In the genomic region with DNA sequence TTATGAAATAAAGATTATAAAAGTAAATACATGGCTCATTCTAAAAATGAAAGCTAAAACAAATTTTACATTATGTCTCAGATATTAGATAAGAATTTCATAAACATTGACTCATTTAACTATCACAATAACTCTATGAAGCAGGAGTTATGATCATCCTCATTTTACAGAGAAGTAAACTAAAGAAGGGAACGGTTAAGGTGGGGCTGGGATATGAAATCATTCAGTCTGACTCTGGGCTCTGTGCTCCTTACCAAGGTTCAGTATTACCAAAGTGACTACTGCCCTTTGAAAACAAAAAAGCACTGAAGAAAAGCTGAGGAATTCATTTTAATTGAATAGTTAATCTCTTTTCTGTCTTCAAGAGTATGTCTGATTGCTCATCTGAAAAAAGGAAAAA, we compare ENCODE assay signal across 15 cellular contexts.
"Had no signal": no experiment of that assay in that cellular context is flagged by ENCODE, and none has a peak within 500 bp of the region (broad histone marks: within the 10 kb centered on the region; RNA-seq: fewer than 3 reads in every experiment).

No MANE protein-coding gene starts in this region.

- ATAC-seq: activated CD8-positive, alpha-beta T cell treated with anti-CD3 and anti-CD28 coated beads, Interleukin-2, amount 10 ng/mL, durations not matched to agents 7 days and 5 days; activated naive CD8-positive, alpha-beta T cell treated with anti-CD3 and anti-CD28 coated beads, Interleukin-2, amount 50 U/mL, for 24 hours; effector memory CD8-positive, alpha-beta T cell; lower lobe of right lung; natural killer cell treated with Interleukin-12 subunit alpha and Interleukin-12 subunit beta and Interleukin-15 and Interleukin-18, amount 100 ng/mL, for 72 hours; stimulated activated effector memory CD8-positive, alpha-beta T cell treated with anti-CD3 and anti-CD28 coated beads, Interleukin-12 subunit alpha, Interleukin-12 subunit beta, amount 100 ng/mL, for 72 hours had no signal

- H3K27me3 ChIP-seq: sigmoid colon had no signal

- FAIRE-seq: urothelium cell line had no signal

- H3K9me3 ChIP-seq: lower lobe of right lung, sigmoid colon had no signal

- DNase-seq: activated CD4-positive, alpha-beta T cell treated with anti-CD3 and anti-CD28 coated beads, Interleukin-2, amount 10 ng/mL, durations not matched to agents 7 days and 5 days; activated CD8-positive, alpha-beta T cell treated with anti-CD3 and anti-CD28 coated beads, Interleukin-2, amount 10 ng/mL, durations not matched to agents 7 days and 5 days; activated naive CD4-positive, alpha-beta T cell treated with Interleukin-2 at 50 U/mL for 16 hours; activated naive CD8-positive, alpha-beta T cell treated with anti-CD3 and anti-CD28 coated beads, Interleukin-2, amount 50 U/mL, for 24 hours; activated T-cell treated with anti-CD3 and anti-CD28 coated beads, Interleukin-2, amount 50 U/mL, for 24 hours; aorta; effector memory CD8-positive, alpha-beta T cell; lower lobe of right lung; sigmoid colon; stimulated activated CD4-positive, alpha-beta T cell treated with anti-CD3 and anti-CD28 coated beads, Interleukin-4, amount 100 ng/mL, for 24 hours; T-helper 1 cell; T1000 had no signal

- H3K27ac ChIP-seq: lower lobe of right lung, sigmoid colon had no signal

- H3K4me3 ChIP-seq: lower lobe of right lung, sigmoid colon had no signal

- H3K36me3 ChIP-seq: lower lobe of right lung had no signal

- H3K4me1 ChIP-seq: lower lobe of right lung, sigmoid colon had no signal
